17 cellular contexts compared by ENCODE assay signal in genomic region chr10:11020026-11020820, GRCh38. TPM values are rescaled to one million over a fixed set of nuclear protein-coding genes. Genes with fewer than 3 reads are reported as not detected.
A peak's percentile ranks its signal among the peaks of the same experiment; 100 is the strongest.
DNase-seq lines count a peak whose midpoint lies in the region; ATAC-seq and TF ChIP-seq lines count a peak whose summit lies in the region.
"Had no signal": no experiment of that assay in that cellular context is flagged by ENCODE, and none has a peak within 500 bp of the region (broad histone marks: within the 10 kb centered on the region; RNA-seq: fewer than 3 reads in every experiment).

No MANE protein-coding gene starts in this region.

- no peaks in the 10 kb centered on the region for H3K36me3 Mint-ChIP-seq in WTC11
- H3K36me3 Mint-ChIP-seq in activated T-cell treated with anti-CD3 and anti-CD28 coated beads, Interleukin-2, amount 50 U/mL, for 72 hours (ENCODE audit: insufficient read depth in 2 of 2), result peaks cover 0 to 2% of the 10 kb centered on the region in 2 donors

- H3K4me3 ChIP-seq in GM12865 (ENCODE audit: low read depth, low read length), result peak overlapping the region; percentile 91
- H3K4me3 ChIP-seq in left lung, result peak overlapping the region; percentile 51 to 56
- H3K4me3 ChIP-seq in gastrocnemius medialis, result peak overlapping the region; percentile 63 to 81 (median 76)
- no peak overlapping the region for H3K4me3 ChIP-seq in adrenal gland
- H3K4me3 ChIP-seq: right lobe of liver had no signal

- H3K27me3 ChIP-seq in left lung, result peaks cover 2 to 70% of the 10 kb centered on the region in 2 donors
- peaks cover 0 to 2% (median 0%) of the 10 kb centered on the region in 3 donors for H3K27me3 ChIP-seq in gastrocnemius medialis
- peaks cover 17% of the 10 kb centered on the region for H3K27me3 ChIP-seq in adrenal gland

- no peaks in the 10 kb centered on the region for H3K4me1 ChIP-seq in left lung
- H3K4me1 ChIP-seq in gastrocnemius medialis, result peaks cover 33 to 38% of the 10 kb centered on the region in 2 donors
- H3K4me1 ChIP-seq in adrenal gland (replicated peaks in 1 of 2), result peaks cover 0 to 6% of the 10 kb centered on the region in 2 donors

- no peak for ATAC-seq in WTC11
- ATAC-seq in left lung, result no peak
- no peak for ATAC-seq in gastrocnemius medialis
- ATAC-seq in activated T-cell treated with anti-CD3 and anti-CD28 coated beads, Interleukin-2, amount 50 U/mL, for 72 hours (replicated peaks in 1 of 2), result no peak
- ATAC-seq: HepG2, right lobe of liver had no signal

- H3K27ac ChIP-seq in left lung, result peak overlapping the region in 1 of 2 donors; percentile 83
- peak overlapping the region; percentile 81 to 95 (median 92) for H3K27ac ChIP-seq in gastrocnemius medialis
- no peak overlapping the region for H3K27ac ChIP-seq in adrenal gland
- H3K27ac ChIP-seq: right lobe of liver had no signal

- H3K27me3 Mint-ChIP-seq in WTC11 (ENCODE audit: low read depth), result peaks cover 23% of the 10 kb centered on the region
- peaks cover 70% of the 10 kb centered on the region for H3K27me3 Mint-ChIP-seq in activated T-cell treated with anti-CD3 and anti-CD28 coated beads, Interleukin-2, amount 50 U/mL, for 72 hours (ENCODE audit: low read depth)

- H3K4me3 Mint-ChIP-seq in WTC11, result peak overlapping the region; percentile 82; the same call in 1 of the 2 replicates
- H3K4me3 Mint-ChIP-seq in activated T-cell treated with anti-CD3 and anti-CD28 coated beads, Interleukin-2, amount 50 U/mL, for 72 hours, result peak overlapping the region in 1 of 2 donors; percentile 70
- H3K4me3 Mint-ChIP-seq: activated naive CD4-positive, alpha-beta T cell treated with anti-CD3 and anti-CD28 coated beads for 36 hours had no signal

- 77 to 81% (median 78%) methylated on average over 11 of the region's 11 CpGs for WGBS in adrenal gland, 4 donors

- no peak for DNase-seq in GM12865 (ENCODE audit: low read depth)
- no peak for DNase-seq in WTC11 (ENCODE audit: low spot score)
- no peak for DNase-seq in left lung
- DNase-seq in gastrocnemius medialis, result no peak
- DNase-seq in activated T-cell treated with anti-CD3 and anti-CD28 coated beads, Interleukin-2, amount 50 U/mL, for 72 hours, result no peak
- DNase-seq in A172 (ENCODE audit: low spot score), result no peak
- no peak for DNase-seq in NCI-H510A (lab: John Stamatoyannopoulos, UW)
- DNase-seq in adrenal gland, result no peak
- DNase-seq: activated CD4-positive, alpha-beta T cell treated with anti-CD3 and anti-CD28 coated beads, Interleukin-2, amount 50 U/mL, for 1 hour; activated naive CD4-positive, alpha-beta T cell treated with anti-CD3 and anti-CD28 coated beads for 36 hours; COR-L47; GOT3; NCI-H187 treated with DMSO at 0.1 percent for 48 hours; right lobe of liver; SHP77; T-helper 1 cell had no signal

- no peaks in the 10 kb centered on the region for H3K9me3 ChIP-seq in left lung
- no peaks in the 10 kb centered on the region for H3K9me3 ChIP-seq in gastrocnemius medialis
- no peaks in the 10 kb centered on the region for H3K9me3 ChIP-seq in adrenal gland (replicated peaks in 1 of 3)
- H3K9me3 ChIP-seq: right lobe of liver had no signal

- H3K36me3 ChIP-seq in left lung, result no peaks in the 10 kb centered on the region
- H3K36me3 ChIP-seq in gastrocnemius medialis, result no peaks in the 10 kb centered on the region
- H3K36me3 ChIP-seq in adrenal gland (replicated peaks in 1 of 2), result no peaks in the 10 kb centered on the region
- H3K36me3 ChIP-seq: right lobe of liver had no signal

- H3K27ac Mint-ChIP-seq in WTC11, result no peak overlapping the region
- H3K27ac Mint-ChIP-seq in activated T-cell treated with anti-CD3 and anti-CD28 coated beads, Interleukin-2, amount 50 U/mL, for 72 hours, result no peak overlapping the region
- H3K27ac Mint-ChIP-seq: activated naive CD4-positive, alpha-beta T cell treated with anti-CD3 and anti-CD28 coated beads for 36 hours had no signal

- no peak for TF ChIP-seq CTCF in GM12865 (IDR thresholded peaks at IDR 0.05; ENCODE audit: insufficient read depth, low read depth, low read length, missing control alignments)
- TF ChIP-seq CTCF in WTC11 (IDR thresholded peaks at IDR 0.05), result no peak
- TF ChIP-seq CTCF in left lung (IDR thresholded peaks at IDR 0.05), result no peak
- TF ChIP-seq CTCF in gastrocnemius medialis (IDR thresholded peaks at IDR 0.05 in 4 of 5, conservative IDR thresholded peaks at IDR 0.05 in 1 of 5), result no peak
- TF ChIP-seq CTCF in adrenal gland (IDR thresholded peaks at IDR 0.05), result no peak

- H3K9me3 Mint-ChIP-seq in WTC11, result no peaks in the 10 kb centered on the region
- no peaks in the 10 kb centered on the region for H3K9me3 Mint-ChIP-seq in activated T-cell treated with anti-CD3 and anti-CD28 coated beads, Interleukin-2, amount 50 U/mL, for 72 hours
- H3K9me3 Mint-ChIP-seq: activated naive CD4-positive, alpha-beta T cell treated with anti-CD3 and anti-CD28 coated beads for 36 hours had no signal

- CTCF ChIA-PET in WTC11 (lab: Charles Lee), result interaction anchor here (0.9 to 1.8 kb wide), 3 partner anchors 16 to 250 kb away, joined by 3 to 5 read pairs (median 3); no protein-coding TSS in a partner anchor

- H3K4me1 Mint-ChIP-seq in WTC11, result peaks cover 60% of the 10 kb centered on the region
- H3K4me1 Mint-ChIP-seq in activated T-cell treated with anti-CD3 and anti-CD28 coated beads, Interleukin-2, amount 50 U/mL, for 72 hours (ENCODE audit: low read depth), result peaks cover 14% of the 10 kb centered on the region

- POLR2A ChIA-PET in WTC11 (lab: Charles Lee), result no interaction called here

- in situ Hi-C loops in gastrocnemius medialis (cut with MboI; ENCODE audit: low sequenced_read_pairs in 4 of 4), result no loop called here

- intact Hi-C loops in left lung (cut with DNase I) (no loop called here), gastrocnemius medialis (cut with DNase I; ENCODE audit: low total_unique reads) (no loop called here), adrenal gland (cut with DNase I) (no loop called here)

- TF ChIP-seq POLR2A in gastrocnemius medialis (IDR thresholded peaks at IDR 0.05) (no peak), adrenal gland (IDR thresholded peaks at IDR 0.05) (no peak)

TF ChIP-seq in WTC11, 78 proteins besides CTCF, POLR2A, EP300 and RAD21 (continues in another document):
- TF ChIP-seq MLX (CRISPR knock-in tag; IDR thresholded peaks at IDR 0.05), result no peak
- TF ChIP-seq AFF4 (CRISPR knock-in tag; IDR thresholded peaks at IDR 0.05; ENCODE audit: borderline replicate concordance), result no peak
- no peak for TF ChIP-seq KAT7 (CRISPR knock-in tag; IDR thresholded peaks at IDR 0.05; ENCODE audit: borderline replicate concordance)
- TF ChIP-seq NR2C2 (CRISPR knock-in tag; IDR thresholded peaks at IDR 0.05), result no peak
- no peak for TF ChIP-seq GABPB1 (CRISPR knock-in tag; IDR thresholded peaks at IDR 0.05)
- no peak for TF ChIP-seq ZNF121 (CRISPR knock-in tag; IDR thresholded peaks at IDR 0.05)
- TF ChIP-seq USF2 (CRISPR knock-in tag; IDR thresholded peaks at IDR 0.05), result no peak
- TF ChIP-seq SMAD4 (CRISPR knock-in tag; IDR thresholded peaks at IDR 0.05), result no peak

RNA-seq across cellular contexts. Expression of gene CELF2, which starts 2.6 kb away (rescaled TPM):
- total RNA-seq in WTC11 (2021) (16.8 to 24.6 TPM (median 17.8 TPM) in 3 replicates), left lung (100 to 1,000 TPM in 1 of 2 donors, 10 to 100 TPM in 1; 89.5 to 107 TPM), gastrocnemius medialis (10 to 100 TPM; 30.0 to 56.6 (median 43.3) TPM), adrenal gland (10 to 100 TPM in 7 of 8 donors, 1 to 10 TPM in 1; 7.6 to 26.0 (median 11.5) TPM)
- 100 to 1,000 TPM; 116 to 124 TPM for total RNA-seq in activated T-cell treated with anti-CD3 and anti-CD28 coated beads, Interleukin-2, amount 50 U/mL, for 72 hours
- 0.10 TPM in 1 of 2 replicates, not detected in the other for total RNA-seq in A172 (2014; rRNA removed; shearing (Covaris generic))
- 1 to 10 TPM; 2.7 to 4.4 (median 3.9) TPM for polyA plus RNA-seq in adrenal gland
- total RNA-seq: HepG2 had no signal
- polyA plus RNA-seq: HepG2 had no signal

Comparison
In these comparisons a context has a peak if more than half of its experiments do, and no peak if none do; other contexts are left out.
1. H3K4me3 ChIP-seq: peak in GM12865 (single experiment), left lung (2 of 2) and gastrocnemius medialis (4 of 4); none in adrenal gland (0 of 4).
2. H3K27ac ChIP-seq: peak in gastrocnemius medialis (4 of 4); none in adrenal gland (0 of 5).